In the genomic region with DNA sequence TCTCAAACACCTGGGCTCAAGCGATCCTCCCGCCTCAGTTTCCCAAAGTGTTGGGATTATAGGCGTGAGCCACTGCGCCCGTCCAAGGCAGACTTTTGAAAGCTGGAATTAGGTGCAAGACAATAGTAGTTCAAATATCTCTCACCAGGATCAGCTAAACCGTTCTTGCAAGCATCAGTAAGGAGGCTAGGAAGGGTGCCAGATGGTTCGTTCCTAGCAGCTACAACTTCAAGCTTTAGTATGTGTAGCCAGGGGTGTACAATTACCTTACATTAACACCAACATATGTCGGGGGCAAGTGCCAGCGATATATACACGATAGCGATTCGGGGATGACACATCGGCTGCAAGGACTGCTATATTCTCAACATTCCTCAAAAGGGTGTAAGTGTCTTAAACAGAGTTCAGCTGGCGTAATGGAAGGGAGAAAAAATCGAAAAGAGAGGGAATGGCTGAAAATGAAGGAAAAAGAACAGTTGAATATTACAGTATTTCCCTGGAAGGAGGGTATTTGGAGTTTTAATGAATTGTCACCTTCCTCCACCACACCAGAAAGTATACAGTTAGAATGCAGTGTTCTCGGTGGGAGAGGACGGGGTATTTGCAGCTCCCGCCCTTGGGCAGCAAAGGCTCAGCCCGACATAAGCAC, we compare ENCODE assay signal across 8 cellular contexts. TPM values are rescaled to one million over a fixed set of nuclear protein-coding genes. Genes with fewer than 3 reads are reported as not detected.
A peak's percentile ranks its signal among the peaks of the same experiment; 100 is the strongest.
DNase-seq lines count a peak whose midpoint lies in the region; ATAC-seq, FAIRE-seq and TF ChIP-seq lines count a peak whose summit lies in the region.

No MANE protein-coding gene starts in this region.

- no peaks in the 10 kb centered on the region for H3K27me3 Mint-ChIP-seq in activated naive CD8-positive, alpha-beta T cell

- FAIRE-seq in GM12891 (lab: Jason Lieb, UNC): peak; percentile 9

- DNase-seq in GM12891 (ENCODE audit: insufficient read length, low spot score) (no peak), HS-27A (ENCODE audit: low read depth) (peak; percentile 38), left cardiac atrium (no peak), renal cortical epithelial cell (ENCODE audit: low read depth) (peak; percentile 29)
- no peak for DNase-seq in activated CD4-positive, CD25-positive, alpha-beta regulatory T cell (lab: John Stamatoyannopoulos, UW)

- peak overlapping the region; percentile 36 for H3K27ac Mint-ChIP-seq in activated naive CD8-positive, alpha-beta T cell

- TF ChIP-seq POLR2A in GM12891 (IDR thresholded peaks at IDR 0.05; ENCODE audit: low read depth, low read length): no peak

- ATAC-seq in left cardiac atrium: peak; percentile 58 to 63
- ATAC-seq in HG02884 (IDR thresholded peaks at IDR 0.05; ENCODE audit: unreplicated experiment): no peak
- ATAC-seq in HG03045 (IDR thresholded peaks at IDR 0.05; ENCODE audit: unreplicated experiment): no peak

- H3K9me3 Mint-ChIP-seq in activated naive CD8-positive, alpha-beta T cell (ENCODE audit: low read depth): no peaks in the 10 kb centered on the region

- intact Hi-C loops in left cardiac atrium (cut with DNase I): no loop called here

- peak overlapping the region; percentile 90 for H3K4me3 Mint-ChIP-seq in activated naive CD8-positive, alpha-beta T cell

- H3K4me1 Mint-ChIP-seq in activated naive CD8-positive, alpha-beta T cell (ENCODE audit: low read depth): peaks cover 27% of the 10 kb centered on the region

- H3K36me3 Mint-ChIP-seq in activated naive CD8-positive, alpha-beta T cell: peaks cover 3% of the 10 kb centered on the region

TF ChIP-seq in GM12891, 5 proteins besides CTCF, POLR2A, EP300 and RAD21:
- TF ChIP-seq SPI1 (IDR thresholded peaks at IDR 0.05; ENCODE audit: low read depth, low read length): no peak
- TF ChIP-seq POU2F2 (IDR thresholded peaks at IDR 0.05; ENCODE audit: low read depth, low read length): no peak
- no peak for TF ChIP-seq TAF1 (IDR thresholded peaks at IDR 0.05; ENCODE audit: low read depth, low read length)
- no peak for TF ChIP-seq POLR2AphosphoS5 (IDR thresholded peaks at IDR 0.05; ENCODE audit: low read depth, low read length)
- no peak for TF ChIP-seq PAX5 (IDR thresholded peaks at IDR 0.05; ENCODE audit: insufficient read depth, low read length, severe bottlenecking)

RNA-seq across cellular contexts. Expression of gene LIMA1, which starts 0.6 kb away (rescaled TPM):
- polyA plus RNA-seq in GM12891 (2012; ENCODE audit: low read depth, missing spikeins): 36.0 TPM
- 10 to 100 TPM; 30.6 to 37.7 TPM for total RNA-seq in left cardiac atrium
- total RNA-seq in renal cortical epithelial cell: 49.3 and 58.7 TPM in 2 replicates

Comparison
In these comparisons a context has a peak if more than half of its experiments do, and no peak if none do; other contexts are left out.
1. DNase-seq: peak in HS-27A (single experiment) and renal cortical epithelial cell (single experiment); none in GM12891 (single experiment), left cardiac atrium (single experiment) and activated CD4-positive, CD25-positive, alpha-beta regulatory T cell (0 of 4).
2. ATAC-seq: peak in left cardiac atrium (2 of 2); none in HG02884 (single experiment) and HG03045 (single experiment).